18 cellular contexts compared by ENCODE assay signal in genomic region chr2:204870053-204870452, GRCh38.
DNase-seq lines count a peak whose midpoint lies in the region; ATAC-seq, FAIRE-seq and TF ChIP-seq lines count a peak whose summit lies in the region.
"Had no signal": no experiment of that assay in that cellular context is flagged by ENCODE, and none has a peak within 500 bp of the region (broad histone marks: within the 10 kb centered on the region; RNA-seq: fewer than 3 reads in every experiment).

No MANE protein-coding gene starts in this region.

- H3K9me3 ChIP-seq in HepG2 (ENCODE audit: low read length), result peaks cover 10% of the 10 kb centered on the region; the same call in 1 of the 2 replicates
- H3K9me3 ChIP-seq in right lobe of liver, result no peaks in the 10 kb centered on the region
- no peaks in the 10 kb centered on the region for H3K9me3 ChIP-seq in adipocyte (ENCODE audit: control insufficient read depth, low read length)
- H3K9me3 ChIP-seq in muscle layer of colon (ENCODE audit: low read length), result no peaks in the 10 kb centered on the region

- CTCF ChIA-PET in HepG2 (lab: Yijun Ruan, JAX; ENCODE audit: low intra/inter-chr PET ratio, low total read pairs), result no interaction called here

- H3K79me2 ChIP-seq in HepG2 (ENCODE audit: insufficient read depth, low read length), result no peaks in the 10 kb centered on the region

- H3K9ac ChIP-seq in HepG2 (ENCODE audit: insufficient read depth, low read depth, low read length) (no peak overlapping the region), adipocyte (ENCODE audit: low read length) (no peak overlapping the region), muscle layer of colon (ENCODE audit: low read length) (no peak overlapping the region)

- H4K20me1 ChIP-seq in HepG2 (ENCODE audit: insufficient read depth, low read length), result no peaks in the 10 kb centered on the region

- in situ Hi-C loops in HepG2 (cut with HindIII; ENCODE audit: extremely low pct_ligation_motif_present, low pct_unique_long_range_greater_than_20kb), result no loop called here

- no peak overlapping the region for H2AFZ ChIP-seq in HepG2 (ENCODE audit: low read length)
- H2AFZ ChIP-seq: GM23338 had no signal

- no peak for TF ChIP-seq RAD21 in HepG2 (CRISPR knock-in tag; IDR thresholded peaks at IDR 0.05)

- FAIRE-seq in HepG2 (lab: Jason Lieb, UNC), result no peak
- FAIRE-seq: G401.6, GM12891 had no signal

- DNase-seq in HepG2 (ENCODE audit: low spot score) (no peak), right lobe of liver (no peak), adipocyte (ENCODE audit: low read depth) (no peak), NCI-H146 (lab: John Stamatoyannopoulos, UW) (no peak)
- DNase-seq: 8988T; C1 segment of cervical spinal cord; Calu3; CD4-positive, alpha-beta T cell; DMS 273 treated with DMSO at 0.1 percent for 48 hours; DMS79 treated with DMSO at 0.1 percent for 48 hours; EL; H7 had no signal

- ATAC-seq in HepG2 (no peak), right lobe of liver (no peak), HG02763 (IDR thresholded peaks at IDR 0.05; ENCODE audit: unreplicated experiment) (no peak), HG03196 (IDR thresholded peaks at IDR 0.05; ENCODE audit: unreplicated experiment) (no peak)
- ATAC-seq: GM23338 had no signal

- no TSS peak for BruUV-seq in HepG2 (replicated peaks; lab: Mats Ljungman, UMichigan)

- no peak overlapping the region for H3K27ac ChIP-seq in HepG2 (ENCODE audit: extremely low read length, insufficient read depth, low read length)
- no peak overlapping the region for H3K27ac ChIP-seq in right lobe of liver
- H3K27ac ChIP-seq in muscle layer of colon (ENCODE audit: low read depth, low read length), result peak overlapping the region; percentile 25

- H3K4me3 ChIP-seq in HepG2 (replicated peaks in 1 of 3; ENCODE audit: insufficient read depth in 1 of 3, low read depth in 2 of 3, low read length in 3 of 3) (no peak overlapping the region), right lobe of liver (no peak overlapping the region), adipocyte (ENCODE audit: low read length) (peak overlapping the region; percentile 6), muscle layer of colon (ENCODE audit: low read depth in 1 of 2, low read length in 2 of 2) (no peak overlapping the region)
- H3K4me3 ChIP-seq: GM23338 had no signal

- H3K27me3 ChIP-seq in HepG2 (ENCODE audit: control insufficient read depth in 1 of 2, insufficient read depth in 2 of 2, low read length in 2 of 2) (no peaks in the 10 kb centered on the region), right lobe of liver (no peaks in the 10 kb centered on the region), adipocyte (replicated peaks; ENCODE audit: control insufficient read depth, insufficient read depth, low read length) (no peaks in the 10 kb centered on the region), muscle layer of colon (ENCODE audit: control insufficient read depth in 1 of 2, insufficient read depth in 2 of 2, low read length in 2 of 2) (no peaks in the 10 kb centered on the region)

- no peak for TF ChIP-seq POLR2A in HepG2 (IDR thresholded peaks at IDR 0.05; ENCODE audit: insufficient read depth in 1 of 2, low read depth in 2 of 2, low read length in 2 of 2)
- TF ChIP-seq POLR2A in right lobe of liver (IDR thresholded peaks at IDR 0.05), result no peak

- POLR2A ChIA-PET in HepG2 (lab: Yijun Ruan, JAX), result no interaction called here

- TF ChIP-seq EP300 in HepG2 (IDR thresholded peaks at IDR 0.05; ENCODE audit: low read depth in 2 of 2, low read length in 2 of 2) (no peak), HepG2 (CRISPR knock-in tag; IDR thresholded peaks at IDR 0.05; ENCODE audit: borderline replicate concordance) (no peak)

- no peak for TF ChIP-seq CTCF in HepG2 (CRISPR knock-in tag; IDR thresholded peaks at IDR 0.05)
- TF ChIP-seq CTCF in right lobe of liver (IDR thresholded peaks at IDR 0.05), result no peak

- 29% methylated on average over 2 of the region's 2 CpGs for WGBS in HepG2 (ENCODE audit: low lambda C conversion rate)
- 88% methylated on average over 2 of the region's 2 CpGs for WGBS in right lobe of liver (ENCODE audit: insufficient coverage, low coverage, low lambda C conversion rate, missing lambda C conversion rate)

- intact Hi-C loops in HepG2 (cut with micrococcal nuclease; ENCODE audit: unreplicated experiment) (no loop called here), right lobe of liver (cut with DNase I) (no loop called here)

- no peak overlapping the region for H3K4me2 ChIP-seq in HepG2 (ENCODE audit: low read depth, low read length)
- H3K4me2 ChIP-seq: GM23338 had no signal

- H3K4me1 ChIP-seq in HepG2 (ENCODE audit: insufficient read depth, low read length) (no peaks in the 10 kb centered on the region), right lobe of liver (no peaks in the 10 kb centered on the region), adipocyte (ENCODE audit: control insufficient read depth, insufficient read depth, low read length) (peaks cover 26% of the 10 kb centered on the region), muscle layer of colon (ENCODE audit: insufficient read depth, low read length) (peaks cover 22% of the 10 kb centered on the region)

- no peaks in the 10 kb centered on the region for H3K36me3 ChIP-seq in HepG2 (replicated peaks in 1 of 2; ENCODE audit: control insufficient read depth in 1 of 2, insufficient read depth in 2 of 2, low read length in 2 of 2)
- no peaks in the 10 kb centered on the region for H3K36me3 ChIP-seq in right lobe of liver
- H3K36me3 ChIP-seq in adipocyte (ENCODE audit: control insufficient read depth, insufficient read depth, low read length, severe bottlenecking), result no peaks in the 10 kb centered on the region
- no peaks in the 10 kb centered on the region for H3K36me3 ChIP-seq in muscle layer of colon (ENCODE audit: insufficient read depth, low read length)

TF ChIP-seq in HepG2, 621 proteins besides CTCF, POLR2A, EP300 and RAD21:
- no peak for TF ChIP-seq ZBTB7B (CRISPR knock-in tag; IDR thresholded peaks at IDR 0.05)
- TF ChIP-seq MAFF (IDR thresholded peaks at IDR 0.05; ENCODE audit: low read depth, low read length), result peak; percentile 79
- peak; percentile 64 to 86 for TF ChIP-seq MAFK (conservative IDR thresholded peaks at IDR 0.05 in 1 of 2, IDR thresholded peaks at IDR 0.05 in 1 of 2; ENCODE audit: low read length in 2 of 2)
- TF ChIP-seq PRPF4 (IDR thresholded peaks at IDR 0.05; ENCODE audit: low read depth, low read length, poor library complexity, severe bottlenecking), result no peak
- TF ChIP-seq NR1H2 (CRISPR knock-in tag; IDR thresholded peaks at IDR 0.05; ENCODE audit: borderline replicate concordance, low read depth), result no peak
- no peak for TF ChIP-seq ZNF276 (CRISPR knock-in tag; IDR thresholded peaks at IDR 0.05; ENCODE audit: low read depth)
- no peak for TF ChIP-seq ZNF10 (CRISPR knock-in tag; IDR thresholded peaks at IDR 0.05; ENCODE audit: borderline replicate concordance, low read depth)
- no peak for TF ChIP-seq ZNF839 (CRISPR knock-in tag; IDR thresholded peaks at IDR 0.05; ENCODE audit: borderline replicate concordance)
- TF ChIP-seq TCF7 (IDR thresholded peaks at IDR 0.05; ENCODE audit: low read depth), result no peak
